ENCODE assay signal across 19 cellular contexts in genomic region chr13:77331421-77331820, GRCh38. TPM values are rescaled to one million over a fixed set of nuclear protein-coding genes. Genes with fewer than 3 reads are reported as not detected.
A peak's percentile ranks its signal among the peaks of the same experiment; 100 is the strongest.
DNase-seq lines count a peak whose midpoint lies in the region; ATAC-seq, FAIRE-seq and TF ChIP-seq lines count a peak whose summit lies in the region.
"Had no signal": no experiment of that assay in that cellular context is flagged by ENCODE, and none has a peak within 500 bp of the region (broad histone marks: within the 10 kb centered on the region; RNA-seq: fewer than 3 reads in every experiment).

No MANE protein-coding gene starts in this region.

- no peak for ATAC-seq in activated T-cell treated with anti-CD3 and anti-CD28 coated beads, Interleukin-2, amount 50 U/mL, for 72 hours (replicated peaks in 1 of 2)
- ATAC-seq in activated naive CD8-positive, alpha-beta T cell treated with anti-CD3 and anti-CD28 coated beads, Interleukin-2, amount 50 U/mL, for 24 hours = no peak
- no peak for ATAC-seq in left cardiac atrium
- ATAC-seq: GM12878, Panc1 had no signal

- H3K9me3 Mint-ChIP-seq in activated T-cell treated with anti-CD3 and anti-CD28 coated beads, Interleukin-2, amount 50 U/mL, for 72 hours = no peaks in the 10 kb centered on the region
- H3K9me3 Mint-ChIP-seq in IgD-negative memory B cell (no peaks in the 10 kb centered on the region), progenitor cell of endocrine pancreas (ENCODE audit: low read depth) (no peaks in the 10 kb centered on the region)
- H3K9me3 Mint-ChIP-seq in activated naive CD8-positive, alpha-beta T cell treated with anti-CD3 and anti-CD28 coated beads, Interleukin-2, amount 50 U/mL, for 24 hours = no peaks in the 10 kb centered on the region
- H3K9me3 Mint-ChIP-seq: endodermal cell, mesothelial cell of epicardium had no signal

- H3K36me3 Mint-ChIP-seq in activated T-cell treated with anti-CD3 and anti-CD28 coated beads, Interleukin-2, amount 50 U/mL, for 72 hours (ENCODE audit: insufficient read depth in 2 of 2) = peaks cover 0 to 1% of the 10 kb centered on the region in 2 donors
- H3K36me3 Mint-ChIP-seq in IgD-negative memory B cell (peaks cover 2% of the 10 kb centered on the region), progenitor cell of endocrine pancreas (ENCODE audit: insufficient read depth) (no peaks in the 10 kb centered on the region)
- no peaks in the 10 kb centered on the region for H3K36me3 Mint-ChIP-seq in activated naive CD8-positive, alpha-beta T cell treated with anti-CD3 and anti-CD28 coated beads, Interleukin-2, amount 50 U/mL, for 24 hours (ENCODE audit: low read depth)
- H3K36me3 Mint-ChIP-seq: mesothelial cell of epicardium had no signal

- no peak for FAIRE-seq in urothelium cell line (lab: Jason Lieb, UNC)
- FAIRE-seq: GM12878, keratinocyte had no signal

- peak overlapping the region; percentile 36 for H3K27ac Mint-ChIP-seq in activated T-cell treated with anti-CD3 and anti-CD28 coated beads, Interleukin-2, amount 50 U/mL, for 72 hours
- H3K27ac Mint-ChIP-seq in IgD-negative memory B cell (peak overlapping the region; percentile 27 to 46 (median 31)), progenitor cell of endocrine pancreas (no peak overlapping the region)
- H3K27ac Mint-ChIP-seq in activated naive CD8-positive, alpha-beta T cell treated with anti-CD3 and anti-CD28 coated beads, Interleukin-2, amount 50 U/mL, for 24 hours = peak overlapping the region; percentile 17
- H3K27ac Mint-ChIP-seq: endodermal cell, mesothelial cell of epicardium had no signal

- H3K27me3 Mint-ChIP-seq in activated T-cell treated with anti-CD3 and anti-CD28 coated beads, Interleukin-2, amount 50 U/mL, for 72 hours (ENCODE audit: low read depth) = no peaks in the 10 kb centered on the region
- H3K27me3 Mint-ChIP-seq in IgD-negative memory B cell = no peaks in the 10 kb centered on the region
- peaks cover 6% of the 10 kb centered on the region for H3K27me3 Mint-ChIP-seq in activated naive CD8-positive, alpha-beta T cell treated with anti-CD3 and anti-CD28 coated beads, Interleukin-2, amount 50 U/mL, for 24 hours
- H3K27me3 Mint-ChIP-seq in progenitor cell of endocrine pancreas = peaks cover 19% of the 10 kb centered on the region

- intact Hi-C loops in left cardiac atrium (cut with DNase I) = no loop called here

- peak overlapping the region; percentile 2 to 53 for H3K4me3 Mint-ChIP-seq in activated T-cell treated with anti-CD3 and anti-CD28 coated beads, Interleukin-2, amount 50 U/mL, for 72 hours
- H3K4me3 Mint-ChIP-seq in IgD-negative memory B cell (peak overlapping the region; percentile 19 to 74 (median 54)), progenitor cell of endocrine pancreas (ENCODE audit: low read depth) (peak overlapping the region; percentile 25)
- peak overlapping the region; percentile 37 for H3K4me3 Mint-ChIP-seq in activated naive CD8-positive, alpha-beta T cell treated with anti-CD3 and anti-CD28 coated beads, Interleukin-2, amount 50 U/mL, for 24 hours
- H3K4me3 Mint-ChIP-seq: endodermal cell, mesothelial cell of epicardium had no signal

- H3K4me1 Mint-ChIP-seq in activated T-cell treated with anti-CD3 and anti-CD28 coated beads, Interleukin-2, amount 50 U/mL, for 72 hours (ENCODE audit: low read depth) = peaks cover 40% of the 10 kb centered on the region
- H3K4me1 Mint-ChIP-seq in IgD-negative memory B cell = peaks cover 27 to 38% (median 32%) of the 10 kb centered on the region in 3 donors
- peaks cover 35% of the 10 kb centered on the region for H3K4me1 Mint-ChIP-seq in activated naive CD8-positive, alpha-beta T cell treated with anti-CD3 and anti-CD28 coated beads, Interleukin-2, amount 50 U/mL, for 24 hours
- peaks cover 14% of the 10 kb centered on the region for H3K4me1 Mint-ChIP-seq in progenitor cell of endocrine pancreas (ENCODE audit: low read depth)

- no peak for TF ChIP-seq CTCF in progenitor cell of endocrine pancreas (IDR thresholded peaks at IDR 0.05; ENCODE audit: unreplicated experiment)

- DNase-seq in activated T-cell treated with anti-CD3 and anti-CD28 coated beads, Interleukin-2, amount 50 U/mL, for 72 hours = no peak
- no peak for DNase-seq in activated T-cell treated with anti-CD3 and anti-CD28 coated beads, Interleukin-2, amount 50 U/mL, for 48 hours
- no peak for DNase-seq in activated naive CD8-positive, alpha-beta T cell treated with anti-CD3 and anti-CD28 coated beads, Interleukin-2, amount 50 U/mL, for 24 hours
- no peak for DNase-seq in progenitor cell of endocrine pancreas (ENCODE audit: low spot score, unreplicated experiment)
- no peak for DNase-seq in NOMO-1 treated with DMSO at 0.1 percent for 48 hours (lab: John Stamatoyannopoulos, UW; ENCODE audit: unreplicated experiment)
- no peak for DNase-seq in urothelium cell line (ENCODE audit: low spot score)
- DNase-seq in left cardiac atrium = no peak
- DNase-seq: cerebellar nuclear complex; endodermal cell; GDM1; NCI-H1436; sigmoid colon; stimulated activated CD4-positive, alpha-beta T cell treated with anti-CD3 and anti-CD28 coated beads, Interleukin-2, amount 100 ng/mL, for 24 hours; substantia nigra had no signal

RNA-seq across cellular contexts. Expression of gene MYCBP2, which starts 4.5 kb away (rescaled TPM):
- total RNA-seq in activated T-cell treated with anti-CD3 and anti-CD28 coated beads, Interleukin-2, amount 50 U/mL, for 72 hours = 10 to 100 TPM; 86.6 to 88.0 TPM
- polyA plus RNA-seq in IgD-negative memory B cell = 78.2 TPM
- total RNA-seq in progenitor cell of endocrine pancreas (58.4 and 64.8 TPM in 2 replicates), left cardiac atrium (10 to 100 TPM; 86.9 to 99.5 TPM)
